In genomic region chr7:137787577-137787976, GRCh38 we compare ENCODE assay signal across 2 cellular contexts. TPM values are rescaled to one million over a fixed set of nuclear protein-coding genes. Genes with fewer than 3 reads are reported as not detected.
"Had no signal": no experiment of that assay in that cellular context is flagged by ENCODE, and none has a peak within 500 bp of the region (broad histone marks: within the 10 kb centered on the region; RNA-seq: fewer than 3 reads in every experiment).

No MANE protein-coding gene starts in this region.

RNA-seq across cellular contexts. Expression of gene DGKI, which starts 59.2 kb away (rescaled TPM):
- total RNA-seq: activated B cell treated with CpG ODN at 0.5 μM for 24 hours; activated CD8-positive, alpha-beta T cell treated with anti-CD3 and anti-CD28 coated beads, Interleukin-2, amount 10 ng/mL, durations not matched to agents 7 days and 5 days had no signal
